Comparison of ENCODE assay signal across 12 cellular contexts in genomic region chr5:158801286-158801685, GRCh38.
"Had no signal": no experiment of that assay in that cellular context is flagged by ENCODE, and none has a peak within 500 bp of the region (broad histone marks: within the 10 kb centered on the region; RNA-seq: fewer than 3 reads in every experiment).

No MANE protein-coding gene starts in this region.

- ATAC-seq: activated CD4-positive, alpha-beta T cell treated with anti-CD3 and anti-CD28 coated beads for 36 hours; activated T-cell treated with anti-CD3 and anti-CD28 coated beads, Interleukin-2, amount 50 U/mL, for 4 hours; right lobe of liver; stimulated activated naive CD8-positive, alpha-beta T cell treated with anti-CD3 and anti-CD28 coated beads, Interleukin-15, Interleukin-2, amounts not matched to agents 100 U/mL and 50 U/mL, for 24 hours had no signal

- H3K36me3 ChIP-seq: esophagus squamous epithelium, right lobe of liver, suprapubic skin had no signal

- DNase-seq: activated CD4-positive, alpha-beta memory T cell treated with anti-CD3 and anti-CD28 coated beads, Interleukin-2, amount 10 ng/mL, durations not matched to agents 7 days and 5 days; activated CD4-positive, alpha-beta T cell treated with anti-CD3 and anti-CD28 coated beads for 36 hours; activated effector memory CD4-positive, alpha-beta T cell treated with Interleukin-2 at 50 U/mL for 16 hours; activated T-cell treated with anti-CD3 and anti-CD28 coated beads, Interleukin-2, amount 50 U/mL, for 4 hours; esophagus squamous epithelium; hypothalamus; right lobe of liver; stimulated activated naive CD8-positive, alpha-beta T cell treated with anti-CD3 and anti-CD28 coated beads, Interleukin-15, Interleukin-2, amounts not matched to agents 100 U/mL and 50 U/mL, for 24 hours; trophoblast cell had no signal

- H3K4me1 Mint-ChIP-seq: activated CD4-positive, alpha-beta memory T cell treated with anti-CD3 and anti-CD28 coated beads, Interleukin-2, amount 10 ng/mL, durations not matched to agents 7 days and 5 days; activated CD4-positive, alpha-beta T cell treated with anti-CD3 and anti-CD28 coated beads for 36 hours; activated naive CD4-positive, alpha-beta T cell treated with anti-CD3 and anti-CD28 coated beads, Interleukin-2, amount 50 U/mL, for 24 hours had no signal

- H3K4me3 ChIP-seq: esophagus squamous epithelium, right lobe of liver, suprapubic skin had no signal

- H3K27ac ChIP-seq: esophagus squamous epithelium, right lobe of liver had no signal

- H3K9me3 Mint-ChIP-seq: activated CD4-positive, alpha-beta memory T cell treated with anti-CD3 and anti-CD28 coated beads, Interleukin-2, amount 10 ng/mL, durations not matched to agents 7 days and 5 days; activated naive CD4-positive, alpha-beta T cell treated with anti-CD3 and anti-CD28 coated beads, Interleukin-2, amount 50 U/mL, for 24 hours; activated T-cell treated with anti-CD3 and anti-CD28 coated beads, Interleukin-2, amount 50 U/mL, for 4 hours; neural crest cell had no signal

- H3K36me3 Mint-ChIP-seq: activated naive CD4-positive, alpha-beta T cell treated with anti-CD3 and anti-CD28 coated beads, Interleukin-2, amount 50 U/mL, for 24 hours had no signal

- H3K27ac Mint-ChIP-seq: activated CD4-positive, alpha-beta memory T cell treated with anti-CD3 and anti-CD28 coated beads, Interleukin-2, amount 10 ng/mL, durations not matched to agents 7 days and 5 days; activated CD4-positive, alpha-beta T cell treated with anti-CD3 and anti-CD28 coated beads for 36 hours; activated naive CD4-positive, alpha-beta T cell treated with anti-CD3 and anti-CD28 coated beads, Interleukin-2, amount 50 U/mL, for 24 hours had no signal

- H3K4me3 Mint-ChIP-seq: activated CD4-positive, alpha-beta memory T cell treated with anti-CD3 and anti-CD28 coated beads, Interleukin-2, amount 10 ng/mL, durations not matched to agents 7 days and 5 days; activated CD4-positive, alpha-beta T cell treated with anti-CD3 and anti-CD28 coated beads for 36 hours; activated naive CD4-positive, alpha-beta T cell treated with anti-CD3 and anti-CD28 coated beads, Interleukin-2, amount 50 U/mL, for 24 hours; activated T-cell treated with anti-CD3 and anti-CD28 coated beads, Interleukin-2, amount 50 U/mL, for 4 hours; neural crest cell had no signal

- H3K27me3 ChIP-seq: esophagus squamous epithelium, right lobe of liver, suprapubic skin had no signal

- H3K9me3 ChIP-seq: esophagus squamous epithelium, right lobe of liver, suprapubic skin had no signal

- H3K27me3 Mint-ChIP-seq: activated CD4-positive, alpha-beta T cell treated with anti-CD3 and anti-CD28 coated beads for 36 hours had no signal
